9 cellular contexts compared by ENCODE assay signal in the genomic region with DNA sequence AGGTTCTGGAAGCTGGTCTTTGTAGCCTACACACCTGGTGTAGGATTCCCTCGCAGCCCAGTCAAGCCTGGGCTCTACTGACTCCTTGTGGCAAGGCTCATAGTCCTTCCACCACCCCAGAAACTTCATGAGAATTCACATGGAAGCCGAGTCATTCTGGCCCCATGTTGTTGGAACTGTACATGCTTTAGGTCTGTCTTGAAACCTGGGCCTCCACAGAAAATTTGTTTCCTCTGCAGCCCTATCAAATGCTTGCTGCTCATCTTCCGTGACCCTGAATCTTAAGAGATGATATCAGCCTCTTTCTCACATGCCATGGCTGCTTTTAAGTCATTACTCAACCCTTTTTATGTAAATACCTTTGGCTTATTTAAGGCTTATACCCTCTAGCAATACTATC.
A peak's percentile ranks its signal among the peaks of the same experiment; 100 is the strongest.
DNase-seq lines count a peak whose midpoint lies in the region; ATAC-seq and TF ChIP-seq lines count a peak whose summit lies in the region.
"Had no signal": no experiment of that assay in that cellular context is flagged by ENCODE, and none has a peak within 500 bp of the region (broad histone marks: within the 10 kb centered on the region; RNA-seq: fewer than 3 reads in every experiment).

No MANE protein-coding gene starts in this region.

- peaks cover 5 to 11% of the 10 kb centered on the region in 2 donors for H3K4me1 Mint-ChIP-seq in effector memory CD8-positive, alpha-beta T cell (ENCODE audit: low read depth in 2 of 2)

- no peak overlapping the region for H3K4me2 ChIP-seq in PC-3 (ENCODE audit: low read length)

- H3K9me2 ChIP-seq in PC-3 (replicated peaks; ENCODE audit: low read length): no peaks in the 10 kb centered on the region

- CTCF ChIA-PET in AG04450 (lab: Charles Lee) (interaction anchor here (0.8 kb wide), 1 partner anchor 62 kb away, joined by 3 read pairs; no protein-coding TSS in a partner anchor), PC-3 (lab: Charles Lee) (no interaction called here)

- H3K4me3 ChIP-seq in AG04450 (ENCODE audit: low read depth, low read length) (no peak overlapping the region), PC-3 (ENCODE audit: low read length) (no peak overlapping the region)

- peaks cover 28% of the 10 kb centered on the region for H3K36me3 Mint-ChIP-seq in effector memory CD8-positive, alpha-beta T cell (ENCODE audit: insufficient read depth)

- H3K27ac ChIP-seq in AG04450 (ENCODE audit: low read depth, low read length) (no peak overlapping the region), PC-3 (ENCODE audit: low read length) (no peak overlapping the region), foreskin keratinocyte (no peak overlapping the region)

- no TSS peak for BruUV-seq in PC-3 (replicated peaks; lab: Mats Ljungman, UMichigan)

- H3K27me3 ChIP-seq in AG04450 (ENCODE audit: control insufficient read depth, insufficient read depth, low read length) (no peaks in the 10 kb centered on the region), PC-3 (ENCODE audit: low read length) (no peaks in the 10 kb centered on the region), foreskin keratinocyte (no peaks in the 10 kb centered on the region)

- peak; percentile 38; the same call in 1 of the 2 replicates for TF ChIP-seq CTCF in AG04450 (IDR thresholded peaks at IDR 0.05; ENCODE audit: low read depth, low read length)
- peak; percentile 41; the same call in 1 of the 2 replicates for TF ChIP-seq CTCF in PC-3 (conservative IDR thresholded peaks at IDR 0.05; ENCODE audit: low read depth, low read length)
- peak; percentile 57 for TF ChIP-seq CTCF in foreskin keratinocyte (conservative IDR thresholded peaks at IDR 0.05)

- ATAC-seq in GM18502 (IDR thresholded peaks at IDR 0.05; ENCODE audit: poor library complexity, unreplicated experiment) (peak; percentile 45), PC-3 (peak; percentile 42; the same call in 1 of the 2 replicates), foreskin keratinocyte (no peak), HG02938 (IDR thresholded peaks at IDR 0.05; ENCODE audit: unreplicated experiment) (no peak), HG03520 (IDR thresholded peaks at IDR 0.05; ENCODE audit: unreplicated experiment) (no peak)
- ATAC-seq in effector memory CD8-positive, alpha-beta T cell (replicated peaks): no peak

- H3K4me1 ChIP-seq in PC-3 (ENCODE audit: insufficient read depth, low read length) (no peaks in the 10 kb centered on the region), foreskin keratinocyte (peaks cover 16% of the 10 kb centered on the region)

- H3K4me3 Mint-ChIP-seq in effector memory CD8-positive, alpha-beta T cell: no peak overlapping the region

- no peak overlapping the region for H3K9ac ChIP-seq in PC-3 (ENCODE audit: low read length)

- no peaks in the 10 kb centered on the region; the same call in 1 of the 2 replicates for H3K36me3 ChIP-seq in PC-3 (ENCODE audit: low read depth, low read length)

- no peak overlapping the region for H2AFZ ChIP-seq in PC-3 (ENCODE audit: low read length)

- no peaks in the 10 kb centered on the region for H3F3A ChIP-seq in PC-3 (ENCODE audit: low read length, unreplicated experiment)

- intact Hi-C loops in PC-3 (cut with micrococcal nuclease): no loop called here

- DNase-seq in AG04450 (ENCODE audit: low read depth, low spot score) (no peak), PC-3 (peak; percentile 34), foreskin keratinocyte (peak in 1 of 2 donors; percentile 32)
- no peak for DNase-seq in effector memory CD8-positive, alpha-beta T cell
- no peak for DNase-seq in activated CD4-positive, CD25-positive, alpha-beta regulatory T cell (lab: John Stamatoyannopoulos, UW)
- DNase-seq: NCI-H345 had no signal

- no peaks in the 10 kb centered on the region for H3K27me3 Mint-ChIP-seq in effector memory CD8-positive, alpha-beta T cell

- no peak overlapping the region for H3K27ac Mint-ChIP-seq in effector memory CD8-positive, alpha-beta T cell

- no peaks in the 10 kb centered on the region for H3K9me3 Mint-ChIP-seq in effector memory CD8-positive, alpha-beta T cell

- H3K9me3 ChIP-seq in AG04450 (ENCODE audit: control insufficient read depth, insufficient read depth, low read length) (no peaks in the 10 kb centered on the region), PC-3 (ENCODE audit: low read length) (no peaks in the 10 kb centered on the region)

- no peaks in the 10 kb centered on the region for H4K20me1 ChIP-seq in PC-3 (ENCODE audit: low read length)

- POLR2A ChIA-PET in AG04450 (lab: Yijun Ruan, JAX) (no interaction called here), PC-3 (lab: Charles Lee; ENCODE audit: unreplicated experiment) (no interaction called here)

- no peaks in the 10 kb centered on the region for H3K79me2 ChIP-seq in PC-3 (ENCODE audit: low read length)

Comparison
In these comparisons a context has a peak if more than half of its experiments do, and no peak if none do; other contexts are left out.
1. ATAC-seq: peak in GM18502 (single experiment) and PC-3 (single experiment); none in foreskin keratinocyte (single experiment), effector memory CD8-positive, alpha-beta T cell (single experiment), HG02938 (single experiment) and HG03520 (single experiment).
2. Peak in every context shown above with its lines, with median percentiles within 50 percentile points of each other: CTCF ChIP-seq.